In genomic region chr14:77580477-77580876, GRCh38 we compare ENCODE assay signal across 11 cellular contexts. TPM values are rescaled to one million over a fixed set of nuclear protein-coding genes. Genes with fewer than 3 reads are reported as not detected.
DNase-seq lines count a peak whose midpoint lies in the region; ATAC-seq, FAIRE-seq and TF ChIP-seq lines count a peak whose summit lies in the region.
"Had no signal": no experiment of that assay in that cellular context is flagged by ENCODE, and none has a peak within 500 bp of the region (broad histone marks: within the 10 kb centered on the region; RNA-seq: fewer than 3 reads in every experiment).

No MANE protein-coding gene starts in this region.

- peak overlapping the region; percentile 49 for H3K27ac ChIP-seq in CD4-positive, CD25-positive, alpha-beta regulatory T cell (ENCODE audit: insufficient read depth, low read length, poor library complexity, severe bottlenecking)
- H3K27ac ChIP-seq in Peyer's patch, result peak overlapping the region in 3 of 4 donors; percentile 22 to 57 (median 25)
- peak overlapping the region; percentile 16 to 60 for H3K27ac ChIP-seq in kidney (ENCODE audit: low read depth in 2 of 2, low read length in 2 of 2)
- H3K27ac ChIP-seq: pancreas had no signal

- no peak for TF ChIP-seq CTCF in Peyer's patch (IDR thresholded peaks at IDR 0.05)
- TF ChIP-seq CTCF in kidney (IDR thresholded peaks at IDR 0.05; ENCODE audit: borderline replicate concordance, extremely low read depth, insufficient read depth), result no peak

- no peaks in the 10 kb centered on the region for H3K9me3 ChIP-seq in CD4-positive, CD25-positive, alpha-beta regulatory T cell (ENCODE audit: control insufficient read depth in 2 of 2, low read length in 2 of 2)
- H3K9me3 ChIP-seq in Peyer's patch (no peaks in the 10 kb centered on the region), kidney (ENCODE audit: control insufficient read depth in 1 of 2, low read length in 2 of 2) (no peaks in the 10 kb centered on the region)
- H3K9me3 ChIP-seq: pancreas had no signal

- H3K36me3 ChIP-seq in CD4-positive, CD25-positive, alpha-beta regulatory T cell (ENCODE audit: control insufficient read depth, insufficient read depth, low read length), result peaks cover 16% of the 10 kb centered on the region
- H3K36me3 ChIP-seq in Peyer's patch (peaks cover 0 to 26% (median 0%) of the 10 kb centered on the region in 3 donors), kidney (ENCODE audit: control insufficient read depth in 1 of 2, insufficient read depth in 2 of 2, low read length in 2 of 2) (peaks cover 3 to 5% of the 10 kb centered on the region in 2 donors)
- H3K36me3 ChIP-seq: pancreas had no signal

- peak overlapping the region in 1 of 2 donors; percentile 35 for H3K9ac ChIP-seq in kidney (ENCODE audit: low read length in 2 of 2)

- H3K27me3 ChIP-seq in CD4-positive, CD25-positive, alpha-beta regulatory T cell (ENCODE audit: control insufficient read depth, insufficient read depth, low read length), result no peaks in the 10 kb centered on the region
- H3K27me3 ChIP-seq in Peyer's patch, result no peaks in the 10 kb centered on the region
- H3K27me3 ChIP-seq: pancreas had no signal

- H3K27ac Mint-ChIP-seq in CD4-positive, CD25-positive, alpha-beta regulatory T cell, result peak overlapping the region; percentile 76 to 79 (median 76)

- peaks cover 14% of the 10 kb centered on the region for H3K4me1 ChIP-seq in CD4-positive, CD25-positive, alpha-beta regulatory T cell (ENCODE audit: control insufficient read depth, insufficient read depth, low read length, poor library complexity, severe bottlenecking)
- peaks cover 0 to 12% (median 0%) of the 10 kb centered on the region in 4 donors for H3K4me1 ChIP-seq in Peyer's patch
- peaks cover 10 to 24% of the 10 kb centered on the region in 2 donors for H3K4me1 ChIP-seq in kidney (ENCODE audit: control insufficient read depth in 1 of 2, insufficient read depth in 1 of 2, low read depth in 1 of 2, low read length in 2 of 2)

- H3K4me1 Mint-ChIP-seq in CD4-positive, CD25-positive, alpha-beta regulatory T cell, result peaks cover 23 to 36% (median 28%) of the 10 kb centered on the region in 4 donors

- H3K36me3 Mint-ChIP-seq in CD4-positive, CD25-positive, alpha-beta regulatory T cell, result peaks cover 14% of the 10 kb centered on the region

- no peak for ATAC-seq in CD4-positive, CD25-positive, alpha-beta regulatory T cell (ENCODE audit: low read depth in 2 of 2)
- peak; percentile 21 for ATAC-seq in GM21381 (IDR thresholded peaks at IDR 0.05; ENCODE audit: unreplicated experiment)
- ATAC-seq in GM18511 (IDR thresholded peaks at IDR 0.05; ENCODE audit: unreplicated experiment), result no peak

- H3K4me3 ChIP-seq in CD4-positive, CD25-positive, alpha-beta regulatory T cell (ENCODE audit: low read depth, low read length), result peak overlapping the region; percentile 82
- peak overlapping the region in 2 of 4 donors; percentile 10 to 16 for H3K4me3 ChIP-seq in Peyer's patch
- H3K4me3 ChIP-seq in kidney (ENCODE audit: low read length in 2 of 2), result peak overlapping the region; percentile 51 to 58
- H3K4me3 ChIP-seq: pancreas had no signal

- no peaks in the 10 kb centered on the region for H3K9me3 Mint-ChIP-seq in CD4-positive, CD25-positive, alpha-beta regulatory T cell

- TF ChIP-seq POLR2A in Peyer's patch (IDR thresholded peaks at IDR 0.05), result no peak

- H3K27me3 Mint-ChIP-seq in CD4-positive, CD25-positive, alpha-beta regulatory T cell, result no peaks in the 10 kb centered on the region

- intact Hi-C loops in kidney (cut with DNase I), result no loop called here

- peak overlapping the region in 2 of 4 donors; percentile 21 to 71 for H3K4me3 Mint-ChIP-seq in CD4-positive, CD25-positive, alpha-beta regulatory T cell

- DNase-seq in CD4-positive, CD25-positive, alpha-beta regulatory T cell, result no peak
- DNase-seq in Peyer's patch (no peak), kidney (no peak), HTR-8/SVneo (ENCODE audit: insufficient read length, low spot score) (no peak), iPS-NIHi11 (ENCODE audit: low spot score) (no peak), NCI-H1694 treated with DMSO at 0.1 percent for 48 hours (lab: John Stamatoyannopoulos, UW) (no peak)
- DNase-seq: GF-D8, pancreas had no signal

- FAIRE-seq in kidney (lab: Jason Lieb, UNC) (no peak), HTR-8/SVneo (lab: Jason Lieb, UNC) (no peak)
- FAIRE-seq: H54, pancreas had no signal

RNA-seq across cellular contexts. Expression of gene SPTLC2, which starts 36.0 kb away (rescaled TPM):
- total RNA-seq in CD4-positive, CD25-positive, alpha-beta regulatory T cell, result 18.1 TPM
- polyA plus RNA-seq in CD4-positive, CD25-positive, alpha-beta regulatory T cell, result 10 to 100 TPM in 2 of 4 donors, 1 to 10 TPM in 2; 8.9 to 11.4 (median 9.8) TPM
- 10 to 100 TPM; 21.6 to 35.5 (median 29.8) TPM for total RNA-seq in Peyer's patch
- total RNA-seq in kidney, result 66.1 TPM
- polyA plus RNA-seq in kidney (ENCODE audit: insufficient read depth, low read depth, low replicate concordance), result 17.0 TPM
